23 cellular contexts compared by ENCODE assay signal in genomic region chr1:34978926-34979325, GRCh38. TPM values are rescaled to one million over a fixed set of nuclear protein-coding genes. Genes with fewer than 3 reads are reported as not detected.
DNase-seq lines count a peak whose midpoint lies in the region; ATAC-seq, FAIRE-seq and TF ChIP-seq lines count a peak whose summit lies in the region.
"Had no signal": no experiment of that assay in that cellular context is flagged by ENCODE, and none has a peak within 500 bp of the region (broad histone marks: within the 10 kb centered on the region; RNA-seq: fewer than 3 reads in every experiment).

No MANE protein-coding gene starts in this region.

- H3K14ac ChIP-seq in neuronal stem cell (ENCODE audit: low read length): peak overlapping the region; percentile 75

- peaks cover 2% of the 10 kb centered on the region for H3K79me1 ChIP-seq in neuronal stem cell (ENCODE audit: low read depth, low read length)

- H3K9me1 ChIP-seq in K562 (ENCODE audit: control insufficient read depth, insufficient read depth, low read length): peaks cover 3% of the 10 kb centered on the region

- H4K91ac ChIP-seq in neuronal stem cell (ENCODE audit: low read depth, low read length, poor library complexity): no peak overlapping the region

- peaks cover 4% of the 10 kb centered on the region; the same call in 2 of the 3 replicates for H3K79me2 ChIP-seq in K562 (ENCODE audit: control insufficient read depth, insufficient read depth, low read length)

- H2BK12ac ChIP-seq in neuronal stem cell (ENCODE audit: low read length): no peak overlapping the region

- no peak for TF ChIP-seq POLR2A in K562 (conservative IDR thresholded peaks at IDR 0.05)

- no peak overlapping the region for H2AK5ac ChIP-seq in neuronal stem cell (ENCODE audit: low read depth, low read length)

- no peak overlapping the region for H3K4me3 Mint-ChIP-seq in activated CD4-positive, alpha-beta T cell treated with anti-CD3 and anti-CD28 coated beads for 36 hours
- H3K4me3 Mint-ChIP-seq in activated CD4-positive, alpha-beta T cell treated with anti-CD3 and anti-CD28 coated beads, Interleukin-2, amount 10 ng/mL, durations not matched to agents 7 days and 5 days: no peak overlapping the region
- no peak overlapping the region for H3K4me3 Mint-ChIP-seq in CD8-positive, alpha-beta T cell
- H3K4me3 Mint-ChIP-seq: B cell; CD4-positive, alpha-beta memory T cell had no signal

- peak overlapping the region; percentile 8 for H3K23ac ChIP-seq in neuronal stem cell (ENCODE audit: low read depth, low read length, poor library complexity)

- ATAC-seq in activated CD4-positive, alpha-beta T cell treated with anti-CD3 and anti-CD28 coated beads for 36 hours: no peak
- no peak for ATAC-seq in CD8-positive, alpha-beta T cell
- ATAC-seq in K562: peak; percentile 13
- ATAC-seq: GM12878 had no signal

- no peak overlapping the region for H2BK15ac ChIP-seq in neuronal stem cell (ENCODE audit: low read length)

- peak overlapping the region; percentile 8 for H3K27ac Mint-ChIP-seq in activated CD4-positive, alpha-beta T cell treated with anti-CD3 and anti-CD28 coated beads for 36 hours
- H3K27ac Mint-ChIP-seq in activated CD4-positive, alpha-beta T cell treated with anti-CD3 and anti-CD28 coated beads, Interleukin-2, amount 10 ng/mL, durations not matched to agents 7 days and 5 days: no peak overlapping the region
- H3K27ac Mint-ChIP-seq in CD8-positive, alpha-beta T cell: peak overlapping the region; percentile 62
- H3K27ac Mint-ChIP-seq: B cell had no signal

- TF ChIP-seq RAD21 in K562 (CRISPR knock-in tag; conservative IDR thresholded peaks at IDR 0.05 in 1 of 2, IDR thresholded peaks at IDR 0.05 in 1 of 2): no peak

- FAIRE-seq in K562 (lab: Jason Lieb, UNC): no peak
- FAIRE-seq: GM12878 had no signal

- H3K18ac ChIP-seq in neuronal stem cell (ENCODE audit: low read length): no peak overlapping the region

- no peak overlapping the region for H3K4ac ChIP-seq in neuronal stem cell (ENCODE audit: low read length)

- H3K27me3 Mint-ChIP-seq in activated CD4-positive, alpha-beta T cell treated with anti-CD3 and anti-CD28 coated beads for 36 hours: no peaks in the 10 kb centered on the region
- H3K27me3 Mint-ChIP-seq in activated CD4-positive, alpha-beta T cell treated with anti-CD3 and anti-CD28 coated beads, Interleukin-2, amount 10 ng/mL, durations not matched to agents 7 days and 5 days: no peaks in the 10 kb centered on the region
- H3K27me3 Mint-ChIP-seq in CD8-positive, alpha-beta T cell (ENCODE audit: low read depth): no peaks in the 10 kb centered on the region
- H3K27me3 Mint-ChIP-seq: B cell; CD4-positive, alpha-beta memory T cell had no signal

- H3K27ac ChIP-seq in CD8-positive, alpha-beta T cell (ENCODE audit: low read depth, low read length): no peak overlapping the region
- no peak overlapping the region for H3K27ac ChIP-seq in K562 (ENCODE audit: extremely low read depth, low read depth, low read length)
- no peak overlapping the region for H3K27ac ChIP-seq in neuronal stem cell (replicated peaks; ENCODE audit: low read length)

- H2AFZ ChIP-seq in K562 (ENCODE audit: low read depth, low read length) (no peak overlapping the region), neuronal stem cell (ENCODE audit: low read length) (no peak overlapping the region)

- intact Hi-C loops in activated CD4-positive, alpha-beta T cell treated with anti-CD3 and anti-CD28 coated beads for 36 hours (cut with DNase I, micrococcal nuclease): no loop called here
- intact Hi-C loops in CD8-positive, alpha-beta T cell (cut with DNase I, micrococcal nuclease): no loop called here
- intact Hi-C loops in K562 (cut with micrococcal nuclease): no loop called here

- DNase-seq in activated CD4-positive, alpha-beta T cell treated with anti-CD3 and anti-CD28 coated beads for 36 hours: no peak
- DNase-seq in activated CD4-positive, alpha-beta T cell treated with anti-CD3 and anti-CD28 coated beads, Interleukin-2, amount 10 ng/mL, durations not matched to agents 7 days and 5 days: no peak
- no peak for DNase-seq in CD8-positive, alpha-beta T cell
- no peak for DNase-seq in K562 (ENCODE audit: extremely low read depth in 1 of 4, low spot score in 3 of 4)
- no peak for DNase-seq in neuronal stem cell (ENCODE audit: low spot score)
- no peak for DNase-seq in kidney tubule cell (ENCODE audit: low spot score)
- DNase-seq in T-helper 1 cell: no peak
- no peak for DNase-seq in SIG-M5 (lab: John Stamatoyannopoulos, UW)
- DNase-seq: Calu3; CD4-positive, alpha-beta memory T cell; DMS53; EL; GOT3; KBM-7; MV-4-11; NCI-H1694 treated with DMSO at 0.1 percent for 48 hours; NCI-H510A; NCI-H748 treated with DMSO at 0.1 percent for 48 hours; RPMI8226; SHP77 treated with DMSO at 0.1 percent for 48 hours had no signal

- H2BK120ac ChIP-seq in neuronal stem cell (ENCODE audit: low read depth, low read length): no peak overlapping the region

- TF ChIP-seq CTCF in CD8-positive, alpha-beta T cell (IDR thresholded peaks at IDR 0.05): no peak
- TF ChIP-seq CTCF in K562 (IDR thresholded peaks at IDR 0.05 in 2 of 3, conservative IDR thresholded peaks at IDR 0.05 in 1 of 3; ENCODE audit: insufficient read depth in 2 of 3, low read depth in 1 of 3, low read length in 3 of 3): no peak

- no peak overlapping the region for H3K4me2 ChIP-seq in K562 (ENCODE audit: insufficient read depth, low read length)
- no peak overlapping the region for H3K4me2 ChIP-seq in neuronal stem cell (ENCODE audit: insufficient read depth, low read length, poor library complexity, severe bottlenecking)

- H3K9me3 ChIP-seq in CD8-positive, alpha-beta T cell (ENCODE audit: low read length): no peaks in the 10 kb centered on the region
- H3K9me3 ChIP-seq in K562 (replicated peaks; ENCODE audit: control insufficient read depth, insufficient read depth, low read depth, low read length) (no peaks in the 10 kb centered on the region), neuronal stem cell (replicated peaks in 1 of 2; ENCODE audit: control insufficient read depth in 2 of 2, insufficient read depth in 1 of 2, low read depth in 1 of 2, low read length in 2 of 2) (no peaks in the 10 kb centered on the region)

- H2BK5ac ChIP-seq in neuronal stem cell (ENCODE audit: low read length): peak overlapping the region; percentile 6

- H3K9me3 Mint-ChIP-seq in activated CD4-positive, alpha-beta T cell treated with anti-CD3 and anti-CD28 coated beads for 36 hours (ENCODE audit: low read depth): peaks cover 2% of the 10 kb centered on the region
- H3K9me3 Mint-ChIP-seq in activated CD4-positive, alpha-beta T cell treated with anti-CD3 and anti-CD28 coated beads, Interleukin-2, amount 10 ng/mL, durations not matched to agents 7 days and 5 days: no peaks in the 10 kb centered on the region
- no peaks in the 10 kb centered on the region for H3K9me3 Mint-ChIP-seq in CD8-positive, alpha-beta T cell

- H4K20me1 ChIP-seq in K562 (replicated peaks; ENCODE audit: control insufficient read depth, insufficient read depth, low read length): no peaks in the 10 kb centered on the region

- WGBS in K562 (ENCODE audit: insufficient coverage, low coverage, missing lambda C conversion rate): 30% methylated on average over 7 of the region's 7 CpGs
- WGBS in neuronal stem cell (ENCODE audit: extremely low coverage in 2 of 2, insufficient read length in 2 of 2, insufficient replicate concordance in 1 of 2), 2 donors: no CpG with 5 or more reads among the region's 7 CpGs

- H3K36me3 Mint-ChIP-seq in activated CD4-positive, alpha-beta T cell treated with anti-CD3 and anti-CD28 coated beads for 36 hours (ENCODE audit: low read depth): peaks cover 24% of the 10 kb centered on the region
- peaks cover 23% of the 10 kb centered on the region for H3K36me3 Mint-ChIP-seq in activated CD4-positive, alpha-beta T cell treated with anti-CD3 and anti-CD28 coated beads, Interleukin-2, amount 10 ng/mL, durations not matched to agents 7 days and 5 days (ENCODE audit: low read depth)
- H3K36me3 Mint-ChIP-seq in CD8-positive, alpha-beta T cell: peaks cover 41% of the 10 kb centered on the region

- H3K9ac ChIP-seq in K562 (ENCODE audit: insufficient read depth in 1 of 2, low read depth in 2 of 2, low read length in 2 of 2) (peak overlapping the region in 1 of 2 experiments; percentile 63; a peak in 2 of 4 replicates), neuronal stem cell (ENCODE audit: low read depth, low read length, poor library complexity) (peak overlapping the region; percentile 12)

- in situ Hi-C loops in K562 (cut with MboI): no loop called here

- no peak overlapping the region for H3K4me3 ChIP-seq in CD8-positive, alpha-beta T cell (ENCODE audit: low read depth, low read length)
- H3K4me3 ChIP-seq in K562: no peak overlapping the region
- H3K4me3 ChIP-seq in neuronal stem cell (ENCODE audit: low read length in 2 of 2): no peak overlapping the region
- H3K4me3 ChIP-seq: GM12878 had no signal

- POLR2A ChIA-PET in activated CD4-positive, alpha-beta T cell treated with anti-CD3 and anti-CD28 coated beads for 36 hours (lab: Charles Lee): no interaction called here
- POLR2A ChIA-PET in activated CD4-positive, alpha-beta T cell treated with anti-CD3 and anti-CD28 coated beads, Interleukin-2, amount 10 ng/mL, durations not matched to agents 7 days and 5 days (lab: Charles Lee): no interaction called here
- POLR2A ChIA-PET in CD8-positive, alpha-beta T cell (lab: Charles Lee): no interaction called here
- POLR2A ChIA-PET in K562 (lab: Yijun Ruan, JAX): interaction anchor here (0.5 to 1.7 kb wide), 3 partner anchors 10 to 582 kb away, joined by 4 to 6 read pairs (median 5); no protein-coding TSS in a partner anchor

- peaks cover 9% of the 10 kb centered on the region for H3K36me3 ChIP-seq in CD8-positive, alpha-beta T cell (ENCODE audit: insufficient read depth, low read length)
- H3K36me3 ChIP-seq in K562 (ENCODE audit: control insufficient read depth, insufficient read depth, low read length) (peaks cover 9% of the 10 kb centered on the region; the same call in 1 of the 3 replicates), neuronal stem cell (replicated peaks in 1 of 2; ENCODE audit: control insufficient read depth in 2 of 2, insufficient read depth in 2 of 2, low read length in 2 of 2) (peaks cover 0 to 11% of the 10 kb centered on the region in 2 donors)

- peaks cover 14% of the 10 kb centered on the region for H3K4me1 ChIP-seq in CD8-positive, alpha-beta T cell (ENCODE audit: insufficient read depth, low read length)
- H3K4me1 ChIP-seq in K562 (replicated peaks in 1 of 2; ENCODE audit: control insufficient read depth in 2 of 2, insufficient read depth in 2 of 2, low read length in 2 of 2) (peaks cover 0 to 8% of the 10 kb centered on the region in 2 experiments), neuronal stem cell (ENCODE audit: control insufficient read depth in 2 of 2, insufficient read depth in 1 of 2, low read depth in 1 of 2, low read length in 2 of 2) (peaks cover under 1 to 2% of the 10 kb centered on the region in 2 donors)

- CTCF ChIA-PET in activated CD4-positive, alpha-beta T cell treated with anti-CD3 and anti-CD28 coated beads for 36 hours (lab: Charles Lee): no interaction called here
- CTCF ChIA-PET in activated CD4-positive, alpha-beta T cell treated with anti-CD3 and anti-CD28 coated beads, Interleukin-2, amount 10 ng/mL, durations not matched to agents 7 days and 5 days (lab: Charles Lee): no interaction called here
- CTCF ChIA-PET in CD8-positive, alpha-beta T cell (lab: Charles Lee): no interaction called here
- CTCF ChIA-PET in K562 (lab: Yijun Ruan, JAX; ENCODE audit: low intra/inter-chr PET ratio): no interaction called here

- no peak for TF ChIP-seq EP300 in K562 (IDR thresholded peaks at IDR 0.05; ENCODE audit: low read length)

- H3K27me3 ChIP-seq in CD8-positive, alpha-beta T cell (ENCODE audit: insufficient read depth, low read length): no peaks in the 10 kb centered on the region
- H3K27me3 ChIP-seq in K562 (ENCODE audit: control insufficient read depth in 2 of 2, insufficient read depth in 2 of 2, low read length in 2 of 2): no peaks in the 10 kb centered on the region
- no peaks in the 10 kb centered on the region for H3K27me3 ChIP-seq in neuronal stem cell (ENCODE audit: control insufficient read depth in 3 of 3, insufficient read depth in 3 of 3, low read depth in 1 of 3, low read length in 3 of 3)

- BruUV-seq in K562 (replicated peaks; lab: Mats Ljungman, UMichigan): no TSS peak

- no peak overlapping the region for H4K8ac ChIP-seq in neuronal stem cell (ENCODE audit: low read depth, low read length)

- H3K4me1 Mint-ChIP-seq in activated CD4-positive, alpha-beta T cell treated with anti-CD3 and anti-CD28 coated beads for 36 hours: peaks cover 26% of the 10 kb centered on the region
- H3K4me1 Mint-ChIP-seq in activated CD4-positive, alpha-beta T cell treated with anti-CD3 and anti-CD28 coated beads, Interleukin-2, amount 10 ng/mL, durations not matched to agents 7 days and 5 days: peaks cover 21% of the 10 kb centered on the region
- peaks cover 34% of the 10 kb centered on the region for H3K4me1 Mint-ChIP-seq in CD8-positive, alpha-beta T cell (ENCODE audit: low read depth)

RNA-seq across cellular contexts. Expression of gene TMEM35B, which starts 6.2 kb away (rescaled TPM):
- total RNA-seq in activated CD4-positive, alpha-beta T cell treated with anti-CD3 and anti-CD28 coated beads for 36 hours: 10 to 100 TPM; 15.8 to 19.0 TPM
- 10 to 100 TPM; 34.5 to 35.9 TPM for total RNA-seq in activated CD4-positive, alpha-beta T cell treated with anti-CD3 and anti-CD28 coated beads, Interleukin-2, amount 10 ng/mL, durations not matched to agents 7 days and 5 days
- total RNA-seq in CD8-positive, alpha-beta T cell: 1 to 10 TPM; 1.0 to 2.6 TPM
- 9.8 and 19.4 TPM in 2 replicates for total RNA-seq in K562 (2011; cell fraction: chromatin; rRNA removed; ENCODE audit: low replicate concordance)
- total RNA-seq in K562 (2011; cell fraction: nucleolus; rRNA removed): 37.8 and 41.2 TPM in 2 replicates
- 37.2 and 43.2 TPM in 2 replicates for total RNA-seq in K562 (2011; cell fraction: nucleoplasm; rRNA removed)
- total RNA-seq in K562 (2014; rRNA removed) (11.4 and 13.1 TPM in 2 replicates), K562 (2014; rRNA removed; fragmentation: Illumina TruSeq; extraction: Trizol) (18.9 and 19.8 TPM in 2 replicates), K562 (2015; rRNA removed; fragmentation: Illumina TruSeq; extraction: Trizol) (11.4 and 11.7 TPM in 2 replicates), K562 (2021) (15.6 and 17.3 TPM in 2 replicates)
- polyA plus RNA-seq in K562 (2011; rRNA removed) (42.7 and 43.5 TPM in 2 replicates), K562 (2014; fragmentation: Illumina TruSeq; extraction: Trizol) (18.5 and 21.4 TPM in 2 replicates), K562 (2014; fragmentation: Nextera tagmentation; extraction: Ambion mirVana) (100 to 1,000 TPM; 123 to 142 TPM), K562 (2014; rRNA removed) (21.6 and 21.8 TPM in 2 replicates)
- 30.7 and 36.1 TPM in 2 replicates for polyA plus RNA-seq in K562 (2011; cell fraction: cytosol; rRNA removed)
- 15.2 and 18.2 TPM in 2 replicates for polyA plus RNA-seq in K562 (2011; cell fraction: nucleus; rRNA removed)
- polyA plus RNA-seq in K562 (2012): 31.1 and 33.9 TPM in 2 replicates
- 15.9 and 16.5 TPM in 2 replicates for polyA minus RNA-seq in K562 (2011; rRNA and poly(A)+ RNA removed)
- polyA minus RNA-seq in K562 (2011; cell fraction: cytosol; rRNA and poly(A)+ RNA removed): 3.9 and 13.7 TPM in 2 replicates
- polyA minus RNA-seq in K562 (2011; cell fraction: nucleus; rRNA and poly(A)+ RNA removed): 3.7 and 4.2 TPM in 2 replicates
- polyA plus RNA-seq in neuronal stem cell (2013, experiment 1 of 2): 18.0 TPM
- polyA plus RNA-seq in neuronal stem cell (2013, experiment 2 of 2): 17.5 TPM

RNA-seq across cellular contexts. Expression of gene DLGAP3, which starts 49.5 kb away (rescaled TPM):
- under 1 TPM; 0.63 to 0.66 TPM for total RNA-seq in activated CD4-positive, alpha-beta T cell treated with anti-CD3 and anti-CD28 coated beads for 36 hours
- total RNA-seq in activated CD4-positive, alpha-beta T cell treated with anti-CD3 and anti-CD28 coated beads, Interleukin-2, amount 10 ng/mL, durations not matched to agents 7 days and 5 days: under 1 TPM; 0.33 to 0.40 TPM
- under 1 TPM; 0.44 to 0.76 TPM for total RNA-seq in CD8-positive, alpha-beta T cell
- total RNA-seq in K562 (2011; cell fraction: chromatin; rRNA removed; ENCODE audit: low replicate concordance): 0.30 TPM in 1 of 2 replicates, not detected in the other
- total RNA-seq in K562 (2011; cell fraction: nucleolus; rRNA removed): 0.17 TPM in 1 of 2 replicates, not detected in the other
- not detected in 2 replicates for total RNA-seq in K562 (2011; cell fraction: nucleoplasm; rRNA removed)
- total RNA-seq in K562 (2014; rRNA removed) (not detected in 2 replicates), K562 (2014; rRNA removed; fragmentation: Illumina TruSeq; extraction: Trizol) (not detected in 2 replicates), K562 (2015; rRNA removed; fragmentation: Illumina TruSeq; extraction: Trizol) (not detected in 2 replicates), K562 (2021) (0.07 and 0.18 TPM in 2 replicates)
- polyA plus RNA-seq in K562 (2011; rRNA removed) (0.01 and 0.03 TPM in 2 replicates), K562 (2014; fragmentation: Illumina TruSeq; extraction: Trizol) (0.04 TPM in 1 of 2 replicates, not detected in the other), K562 (2014; fragmentation: Nextera tagmentation; extraction: Ambion mirVana) (not detected), K562 (2014; rRNA removed) (0.01 and 0.16 TPM in 2 replicates)
- 0.01 and 0.15 TPM in 2 replicates for polyA plus RNA-seq in K562 (2011; cell fraction: cytosol; rRNA removed)
- 0.03 and 0.26 TPM in 2 replicates for polyA plus RNA-seq in K562 (2011; cell fraction: nucleus; rRNA removed)
- polyA plus RNA-seq in K562 (2012): 0.03 and 0.05 TPM in 2 replicates
- polyA minus RNA-seq in K562 (2011; rRNA and poly(A)+ RNA removed): not detected in 2 replicates
- polyA minus RNA-seq in K562 (2011; cell fraction: cytosol; rRNA and poly(A)+ RNA removed): not detected in 2 replicates
- polyA minus RNA-seq in K562 (2011; cell fraction: nucleus; rRNA and poly(A)+ RNA removed): 0.13 TPM in 1 of 2 replicates, not detected in the other
- 1.5 TPM for polyA plus RNA-seq in neuronal stem cell (2013, experiment 1 of 2)
- polyA plus RNA-seq in neuronal stem cell (2013, experiment 2 of 2): 1.6 TPM
- total RNA-seq: A172 had no signal

RNA-seq across cellular contexts. Expression of gene ZMYM6, which starts 52.8 kb away (rescaled TPM):
- total RNA-seq in activated CD4-positive, alpha-beta T cell treated with anti-CD3 and anti-CD28 coated beads for 36 hours: 10 to 100 TPM; 16.7 to 17.1 TPM
- total RNA-seq in activated CD4-positive, alpha-beta T cell treated with anti-CD3 and anti-CD28 coated beads, Interleukin-2, amount 10 ng/mL, durations not matched to agents 7 days and 5 days: 10 to 100 TPM; 21.2 to 24.3 TPM
- total RNA-seq in CD8-positive, alpha-beta T cell: 10 to 100 TPM; 24.8 to 27.9 TPM
- total RNA-seq in K562 (2011; cell fraction: chromatin; rRNA removed; ENCODE audit: low replicate concordance): 68.5 and 124 TPM in 2 replicates
- 42.4 and 49.6 TPM in 2 replicates for total RNA-seq in K562 (2011; cell fraction: nucleolus; rRNA removed)
- 65.0 and 87.1 TPM in 2 replicates for total RNA-seq in K562 (2011; cell fraction: nucleoplasm; rRNA removed)
- 8.9 and 9.0 TPM in 2 replicates for total RNA-seq in K562 (2014; rRNA removed)
- total RNA-seq in K562 (2014; rRNA removed; fragmentation: Illumina TruSeq; extraction: Trizol): 19.7 and 20.8 TPM in 2 replicates
- 15.8 and 18.7 TPM in 2 replicates for total RNA-seq in K562 (2015; rRNA removed; fragmentation: Illumina TruSeq; extraction: Trizol)
- total RNA-seq in K562 (2021): 19.3 and 21.4 TPM in 2 replicates
- polyA plus RNA-seq in K562 (2011; rRNA removed): 19.6 and 22.6 TPM in 2 replicates
- 6.0 and 11.4 TPM in 2 replicates for polyA plus RNA-seq in K562 (2011; cell fraction: cytosol; rRNA removed)
- polyA plus RNA-seq in K562 (2011; cell fraction: nucleus; rRNA removed): 48.1 and 49.8 TPM in 2 replicates
- 13.0 and 15.5 TPM in 2 replicates for polyA plus RNA-seq in K562 (2012)
- 16.6 and 21.6 TPM in 2 replicates for polyA plus RNA-seq in K562 (2014; fragmentation: Illumina TruSeq; extraction: Trizol)
- polyA plus RNA-seq in K562 (2014; fragmentation: Nextera tagmentation; extraction: Ambion mirVana): 10 to 100 TPM; 14.6 to 21.9 TPM
- polyA plus RNA-seq in K562 (2014; rRNA removed): 15.8 TPM in 2 replicates
- polyA minus RNA-seq in K562 (2011; rRNA and poly(A)+ RNA removed): 20.9 and 33.6 TPM in 2 replicates
- 8.9 and 29.3 TPM in 2 replicates for polyA minus RNA-seq in K562 (2011; cell fraction: cytosol; rRNA and poly(A)+ RNA removed)
- polyA minus RNA-seq in K562 (2011; cell fraction: nucleus; rRNA and poly(A)+ RNA removed): 33.1 and 54.0 TPM in 2 replicates
- 9.3 TPM for polyA plus RNA-seq in neuronal stem cell (2013, experiment 1 of 2)
- 7.7 TPM for polyA plus RNA-seq in neuronal stem cell (2013, experiment 2 of 2)
